Comparison of ENCODE assay signal across 23 cellular contexts in the genomic region with DNA sequence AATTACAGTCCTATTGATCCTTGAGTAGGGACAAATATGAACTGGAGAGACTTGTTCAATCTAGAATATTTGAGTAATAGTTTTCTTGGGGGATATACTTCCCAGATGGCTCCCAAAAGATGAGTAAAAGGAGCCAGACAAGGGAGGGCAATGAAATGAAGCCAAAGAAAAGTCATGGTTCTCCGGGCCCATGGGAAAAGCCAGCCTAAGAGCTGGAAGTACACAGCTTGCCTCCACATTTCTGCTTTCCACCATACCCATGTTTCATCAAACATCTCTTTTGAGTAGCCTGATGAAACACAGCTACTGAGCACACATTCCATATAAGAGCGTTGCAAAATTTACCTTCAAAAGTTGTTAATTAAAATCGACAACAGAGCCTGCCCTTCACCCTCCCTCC.
A peak's percentile ranks its signal among the peaks of the same experiment; 100 is the strongest.
DNase-seq lines count a peak whose midpoint lies in the region; ATAC-seq, FAIRE-seq and TF ChIP-seq lines count a peak whose summit lies in the region.
"Had no signal": no experiment of that assay in that cellular context is flagged by ENCODE, and none has a peak within 500 bp of the region (broad histone marks: within the 10 kb centered on the region; RNA-seq: fewer than 3 reads in every experiment).

No MANE protein-coding gene starts in this region.

- WGBS in H1 (ENCODE audit: extremely low coverage in 1 of 2, insufficient coverage in 1 of 2, insufficient read length in 1 of 2, insufficient replicate concordance in 2 of 2, low coverage in 1 of 2, low lambda C conversion rate in 2 of 2, missing lambda C conversion rate in 1 of 2), 2 experiments, result 91% methylated on average over 3 of the region's 3 CpGs; no CpG with 5 or more reads in 1 of the 2 experiments

- no peak overlapping the region for H2BK15ac ChIP-seq in H1 (ENCODE audit: low read length)

- TF ChIP-seq CTCF in H1 (IDR thresholded peaks at IDR 0.05; ENCODE audit: control extremely low read depth in 1 of 3, insufficient read depth in 1 of 3, low read depth in 1 of 3, low read length in 3 of 3) (no peak), progenitor cell of endocrine pancreas (IDR thresholded peaks at IDR 0.05; ENCODE audit: unreplicated experiment) (no peak), GM23338 (conservative IDR thresholded peaks at IDR 0.05; ENCODE audit: low read depth in 2 of 2) (no peak)

- H4K8ac ChIP-seq in H1 (ENCODE audit: extremely low read depth, insufficient read depth, low read length), result no peak overlapping the region

- H3K4me1 ChIP-seq in H1 (replicated peaks in 1 of 4; ENCODE audit: control insufficient read depth in 3 of 4, insufficient read depth in 4 of 4, low read length in 3 of 4) (peaks cover 0 to 5% (median 0%) of the 10 kb centered on the region in 4 experiments; a peak in 1 of 7 replicates), GM23338 (ENCODE audit: insufficient read depth) (peaks cover 13% of the 10 kb centered on the region; the same call in 1 of the 2 replicates)
- H3K4me1 ChIP-seq: BE2C, HAP-1 had no signal

- no peak overlapping the region for H3K27ac ChIP-seq in H1 (ENCODE audit: low read depth, low read length)
- no peak overlapping the region for H3K27ac ChIP-seq in GM23338 (ENCODE audit: low read depth)
- H3K27ac ChIP-seq: BLaER1 treated with 17β-estradiol and CSF1 and Interleukin-3, amounts not matched to agents 10 nM and 100 nM; GM23248 had no signal

- TF ChIP-seq RAD21 in H1 (IDR thresholded peaks at IDR 0.05 in 1 of 2, conservative IDR thresholded peaks at IDR 0.05 in 1 of 2; ENCODE audit: low read depth in 2 of 2, low read length in 2 of 2), result no peak

- H3K79me1 ChIP-seq in H1 (ENCODE audit: low read depth, low read length), result no peaks in the 10 kb centered on the region

- no peak overlapping the region for H3K56ac ChIP-seq in H1 (replicated peaks; ENCODE audit: insufficient read length, low read depth, low read length)

- H3K18ac ChIP-seq in H1 (ENCODE audit: extremely low read depth, low read length), result no peak overlapping the region

- H3K36me3 Mint-ChIP-seq in progenitor cell of endocrine pancreas (ENCODE audit: insufficient read depth) (no peaks in the 10 kb centered on the region), GM23338 (ENCODE audit: low read depth) (no peaks in the 10 kb centered on the region)
- H3K36me3 Mint-ChIP-seq: CD14-positive monocyte; CD8-positive, alpha-beta memory T cell had no signal

- H4K91ac ChIP-seq in H1 (replicated peaks; ENCODE audit: insufficient read length, low read length), result no peak overlapping the region

- no peaks in the 10 kb centered on the region for H3K79me2 ChIP-seq in H1 (ENCODE audit: control insufficient read depth in 1 of 2, insufficient read depth in 2 of 2, low read length in 2 of 2)
- H3K79me2 ChIP-seq in GM23338 (replicated peaks; ENCODE audit: insufficient read depth), result no peaks in the 10 kb centered on the region

- no peak overlapping the region for H3K9ac ChIP-seq in H1 (replicated peaks in 1 of 4; ENCODE audit: extremely low read depth in 1 of 4, low read depth in 3 of 4, low read length in 3 of 4)
- H3K9ac ChIP-seq: BLaER1 treated with 17β-estradiol and CSF1 and Interleukin-3, amounts not matched to agents 10 nM and 100 nM; GM23248 had no signal

- H3K27ac Mint-ChIP-seq in progenitor cell of endocrine pancreas (peak overlapping the region; percentile 53), GM23338 (no peak overlapping the region)
- H3K27ac Mint-ChIP-seq: CD14-positive monocyte; CD4-positive, alpha-beta T cell; CD8-positive, alpha-beta memory T cell; HFFc6 had no signal

- TF ChIP-seq EP300 in H1 (IDR thresholded peaks at IDR 0.05; ENCODE audit: borderline replicate concordance in 1 of 2, low read depth in 2 of 2, low read length in 2 of 2), result no peak

- DNase-seq in H1 (ENCODE audit: low read depth in 1 of 2, low spot score in 2 of 2) (no peak), fibroblast of peridontal ligament (ENCODE audit: extremely low read depth) (peak; percentile 27), progenitor cell of endocrine pancreas (ENCODE audit: low spot score, unreplicated experiment) (no peak), GM23338 (ENCODE audit: low spot score) (no peak), ACHN (no peak)
- DNase-seq: AML-193; BE2C; CD4-positive, alpha-beta T cell; CD8-positive, alpha-beta memory T cell; DMS 273 treated with DMSO at 0.1 percent for 48 hours; DMS79; EL; GDM1; GM23248; HFFc6 had no signal

- H3K4ac ChIP-seq in H1 (replicated peaks; ENCODE audit: insufficient read length, low read depth, low read length), result no peak overlapping the region

- no peak overlapping the region for H3K4me2 ChIP-seq in H1 (ENCODE audit: insufficient read depth in 1 of 2, low read depth in 2 of 2, low read length in 2 of 2)
- no peak overlapping the region for H3K4me2 ChIP-seq in GM23338
- H3K4me2 ChIP-seq: BLaER1 treated with 17β-estradiol and CSF1 and Interleukin-3, amounts not matched to agents 10 nM and 100 nM had no signal

- H2BK120ac ChIP-seq in H1 (replicated peaks; ENCODE audit: low read depth, low read length), result no peak overlapping the region

- no peaks in the 10 kb centered on the region; the same call in 1 of the 2 replicates for H3K23me2 ChIP-seq in H1 (ENCODE audit: low read depth, low read length)

- H3K9me3 ChIP-seq in H1 (ENCODE audit: insufficient read depth in 2 of 2, low read depth in 1 of 2, low read length in 1 of 2), result no peaks in the 10 kb centered on the region
- H3K9me3 ChIP-seq: BE2C; BLaER1 treated with 17β-estradiol and CSF1 and Interleukin-3, amounts not matched to agents 10 nM and 100 nM; HAP-1 had no signal

- H3K14ac ChIP-seq in H1 (ENCODE audit: insufficient read length), result no peak overlapping the region

- H3F3A ChIP-seq in GM23338 (replicated peaks; ENCODE audit: low read depth), result no peaks in the 10 kb centered on the region

- CTCF ChIA-PET in H1 (lab: Charles Lee; ENCODE audit: partially characterized antibody), result no interaction called here

- no peak for ATAC-seq in GM23338
- ATAC-seq in HG02623 (IDR thresholded peaks at IDR 0.05; ENCODE audit: unreplicated experiment), result no peak

- H4K20me1 ChIP-seq in H1 (replicated peaks in 1 of 2; ENCODE audit: control insufficient read depth in 1 of 2, insufficient read depth in 2 of 2, low read length in 2 of 2), result no peaks in the 10 kb centered on the region
- H4K20me1 ChIP-seq in GM23338 (replicated peaks; ENCODE audit: insufficient read depth), result no peaks in the 10 kb centered on the region
- H4K20me1 ChIP-seq: BLaER1 treated with 17β-estradiol and CSF1 and Interleukin-3, amounts not matched to agents 10 nM and 100 nM had no signal

- no peak overlapping the region for H3K4me3 Mint-ChIP-seq in progenitor cell of endocrine pancreas (ENCODE audit: low read depth)
- no peak overlapping the region for H3K4me3 Mint-ChIP-seq in GM23338
- H3K4me3 Mint-ChIP-seq: CD14-positive monocyte; CD4-positive, alpha-beta T cell; CD8-positive, alpha-beta memory T cell; HFFc6 had no signal

- no peaks in the 10 kb centered on the region for H3K27me3 ChIP-seq in H1 (replicated peaks in 1 of 4; ENCODE audit: control insufficient read depth in 3 of 4, extremely low read depth in 1 of 4, insufficient read depth in 3 of 4, low read length in 3 of 4)
- no peaks in the 10 kb centered on the region for H3K27me3 ChIP-seq in GM23338 (ENCODE audit: insufficient read depth)
- H3K27me3 ChIP-seq: BE2C; BLaER1 treated with 17β-estradiol and CSF1 and Interleukin-3, amounts not matched to agents 10 nM and 100 nM had no signal

- H3K36me3 ChIP-seq in H1 (ENCODE audit: control insufficient read depth in 2 of 4, insufficient read depth in 4 of 4, low read length in 3 of 4) (no peaks in the 10 kb centered on the region), GM23338 (ENCODE audit: insufficient read depth) (no peaks in the 10 kb centered on the region)
- H3K36me3 ChIP-seq: BE2C; BLaER1 treated with 17β-estradiol and CSF1 and Interleukin-3, amounts not matched to agents 10 nM and 100 nM; HAP-1 had no signal

- H2BK20ac ChIP-seq in H1 (ENCODE audit: low read length), result no peak overlapping the region

- no peak for FAIRE-seq in H1 (lab: Jason Lieb, UNC)
- FAIRE-seq: D721Med, GM12891, GM18507, H54 had no signal

- H2BK5ac ChIP-seq in H1 (ENCODE audit: low read depth, low read length), result no peak overlapping the region

- 0 out of 2 replicates have a peak overlapping the region, but pooled peaks have one; percentile 17 for H2AFZ ChIP-seq in H1 (ENCODE audit: low read length)
- H2AFZ ChIP-seq in GM23338, result no peak overlapping the region
- H2AFZ ChIP-seq: GM23248 had no signal

- H3K27me3 Mint-ChIP-seq in progenitor cell of endocrine pancreas (no peaks in the 10 kb centered on the region), GM23338 (ENCODE audit: insufficient read depth, low read depth, poor library complexity) (no peaks in the 10 kb centered on the region)
- H3K27me3 Mint-ChIP-seq: CD4-positive, alpha-beta T cell had no signal

- no peak for TF ChIP-seq POLR2A in H1 (IDR thresholded peaks at IDR 0.05; ENCODE audit: control extremely low read depth in 1 of 2, low read depth in 2 of 2, low read length in 2 of 2)

- no peak overlapping the region for H4K5ac ChIP-seq in H1 (ENCODE audit: insufficient read length, low read depth, low read length)

- H3K4me3 ChIP-seq in H1 (ENCODE audit: extremely low read depth in 1 of 4, insufficient read depth in 2 of 4, low read depth in 3 of 4, low read length in 4 of 4) (no peak overlapping the region), GM23338 (no peak overlapping the region)
- H3K4me3 ChIP-seq: BLaER1 treated with 17β-estradiol and CSF1 and Interleukin-3, amounts not matched to agents 10 nM and 100 nM; GM23248; HAP-1 had no signal

- H2AK5ac ChIP-seq in H1 (ENCODE audit: low read depth, low read length), result no peak overlapping the region

- H2BK12ac ChIP-seq in H1 (ENCODE audit: low read depth, low read length), result no peak overlapping the region

- POLR2A ChIA-PET in H1 (lab: Charles Lee; ENCODE audit: partially characterized antibody), result no interaction called here

- H3K4me1 Mint-ChIP-seq in progenitor cell of endocrine pancreas (ENCODE audit: low read depth), result peaks cover 3% of the 10 kb centered on the region
- peaks cover 13% of the 10 kb centered on the region for H3K4me1 Mint-ChIP-seq in GM23338
- H3K4me1 Mint-ChIP-seq: CD8-positive, alpha-beta memory T cell had no signal

- H3K9me3 Mint-ChIP-seq in progenitor cell of endocrine pancreas (ENCODE audit: low read depth) (no peaks in the 10 kb centered on the region), GM23338 (no peaks in the 10 kb centered on the region; the same call in 2 of the 3 replicates)

- in situ Hi-C loops in ACHN (cut with HindIII; ENCODE audit: low pct_ligation_motif_present, low pct_unique_long_range_greater_than_20kb, low sequenced_read_pairs), result no loop called here

- H3K9me2 ChIP-seq in GM23338 (ENCODE audit: insufficient read depth), result no peaks in the 10 kb centered on the region

- no peak overlapping the region for H3K23ac ChIP-seq in H1 (ENCODE audit: insufficient read length)

TF ChIP-seq in H1, 55 proteins besides CTCF, POLR2A, EP300 and RAD21 (continues in another document):
- TF ChIP-seq CREB1 (IDR thresholded peaks at IDR 0.05) (no peak), SIRT6 (IDR thresholded peaks at IDR 0.05; ENCODE audit: low read length) (no peak), SIX5 (IDR thresholded peaks at IDR 0.05; ENCODE audit: low read depth, low read length) (no peak)

TF ChIP-seq in GM23338, 12 proteins besides CTCF, POLR2A, EP300 and RAD21 (continues in another document):
- TF ChIP-seq JUNB (IDR thresholded peaks at IDR 0.05; ENCODE audit: unreplicated experiment), result no peak
